20 cellular contexts compared by ENCODE assay signal in the genomic region with DNA sequence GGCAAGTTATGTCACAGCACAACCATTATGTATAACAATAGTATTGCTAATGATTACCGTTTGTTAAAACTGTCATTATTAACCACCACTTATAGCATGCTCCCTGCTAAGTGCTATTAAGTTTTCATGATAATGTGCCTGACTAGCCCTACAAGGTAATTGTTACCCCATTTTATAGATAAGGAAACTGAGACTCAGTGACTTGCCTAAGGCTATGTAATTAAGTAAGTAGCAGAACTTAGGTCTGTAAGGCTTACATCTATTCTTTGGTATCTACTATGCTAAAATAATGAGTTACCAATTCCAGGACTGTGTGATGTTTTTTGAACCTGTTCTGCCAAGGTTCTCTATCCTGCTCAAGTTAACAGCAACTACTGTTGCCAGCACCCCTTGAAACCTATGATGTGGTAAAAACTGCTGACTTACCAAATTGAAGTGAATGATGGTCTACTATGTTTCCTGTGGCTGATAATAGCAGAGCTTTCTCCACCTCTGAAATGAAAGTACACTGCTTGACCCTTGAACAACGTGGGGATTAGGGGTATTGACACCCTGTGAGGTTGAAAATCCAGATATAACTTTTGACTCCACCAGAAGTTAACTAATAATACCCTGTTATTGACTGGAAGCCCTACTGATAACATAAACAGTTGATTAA. TPM values are rescaled to one million over a fixed set of nuclear protein-coding genes. Genes with fewer than 3 reads are reported as not detected.
DNase-seq lines count a peak whose midpoint lies in the region; ATAC-seq, FAIRE-seq and TF ChIP-seq lines count a peak whose summit lies in the region.
"Had no signal": no experiment of that assay in that cellular context is flagged by ENCODE, and none has a peak within 500 bp of the region (broad histone marks: within the 10 kb centered on the region; RNA-seq: fewer than 3 reads in every experiment).

No MANE protein-coding gene starts in this region.

- H3K9me3 ChIP-seq in A549: no peaks in the 10 kb centered on the region
- no peaks in the 10 kb centered on the region for H3K9me3 ChIP-seq in DND-41 (ENCODE audit: insufficient read depth, low read length, severe bottlenecking)
- H3K9me3 ChIP-seq in H1 (ENCODE audit: insufficient read depth in 2 of 2, low read depth in 1 of 2, low read length in 1 of 2): no peaks in the 10 kb centered on the region
- H3K9me3 ChIP-seq in lower lobe of right lung: no peaks in the 10 kb centered on the region
- H3K9me3 ChIP-seq: Caco-2 had no signal

- no peak for DNase-seq in A549 (ENCODE audit: low read depth in 1 of 2, low spot score in 1 of 2)
- DNase-seq in DND-41: no peak
- DNase-seq in T-cell: no peak
- no peak for DNase-seq in H1 (ENCODE audit: low read depth in 1 of 2, low spot score in 2 of 2)
- no peak for DNase-seq in lower lobe of right lung
- DNase-seq in posterior cingulate gyrus: no peak
- DNase-seq in NCI-H510A (lab: John Stamatoyannopoulos, UW): no peak
- DNase-seq: ACHN, AML-193, Caco-2, GOT3, NCI-H1105, NCI-H1694 treated with DMSO at 0.1 percent for 48 hours, NCI-H2107, NCI-H2227 treated with DMSO at 0.1 percent for 48 hours, NCI-H524 treated with DMSO at 0.1 percent for 48 hours, SHP77 treated with DMSO at 0.1 percent for 48 hours had no signal

- H3K4me1 ChIP-seq in A549 (no peaks in the 10 kb centered on the region), DND-41 (ENCODE audit: insufficient read depth, low read length) (peaks cover 10% of the 10 kb centered on the region), H1 (replicated peaks in 1 of 4; ENCODE audit: control insufficient read depth in 3 of 4, insufficient read depth in 4 of 4, low read length in 3 of 4) (peaks cover 0 to 16% (median 12%) of the 10 kb centered on the region in 4 experiments; a peak in 5 of 7 replicates), lower lobe of right lung (peaks cover 32% of the 10 kb centered on the region)

- H2BK5ac ChIP-seq in H1 (ENCODE audit: low read depth, low read length): no peak overlapping the region

- H3K4me1 Mint-ChIP-seq in T-cell: peaks cover 31 to 46% (median 40%) of the 10 kb centered on the region in 3 donors
- H3K4me1 Mint-ChIP-seq: CD14-positive monocyte had no signal

- no peak overlapping the region for H3K27ac Mint-ChIP-seq in T-cell
- H3K27ac Mint-ChIP-seq: CD14-positive monocyte had no signal

- H2AK5ac ChIP-seq in H1 (ENCODE audit: low read depth, low read length): no peak overlapping the region

- no peak overlapping the region for H4K91ac ChIP-seq in H1 (replicated peaks; ENCODE audit: insufficient read length, low read length)

- FAIRE-seq in A549 (lab: Jason Lieb, UNC) (no peak), H1 (lab: Jason Lieb, UNC) (no peak)

- H4K20me1 ChIP-seq in DND-41 (ENCODE audit: insufficient read depth, low read length) (no peaks in the 10 kb centered on the region), H1 (replicated peaks in 1 of 2; ENCODE audit: control insufficient read depth in 1 of 2, insufficient read depth in 2 of 2, low read length in 2 of 2) (peaks cover 0 to 2% of the 10 kb centered on the region in 2 experiments)

- H3K27me3 ChIP-seq in DND-41 (ENCODE audit: insufficient read depth, low read length, poor library complexity): no peaks in the 10 kb centered on the region
- no peaks in the 10 kb centered on the region for H3K27me3 ChIP-seq in H1 (replicated peaks in 1 of 4; ENCODE audit: control insufficient read depth in 3 of 4, extremely low read depth in 1 of 4, insufficient read depth in 3 of 4, low read length in 3 of 4)
- H3K27me3 ChIP-seq in lower lobe of right lung (ENCODE audit: low read depth): no peaks in the 10 kb centered on the region

- no peaks in the 10 kb centered on the region for H3K36me3 Mint-ChIP-seq in T-cell

- H2BK15ac ChIP-seq in H1 (ENCODE audit: low read length): no peak overlapping the region

- H3K4me3 ChIP-seq in A549: no peak overlapping the region
- H3K4me3 ChIP-seq in DND-41 (ENCODE audit: low read depth in 1 of 2, low read length in 2 of 2): no peak overlapping the region
- no peak overlapping the region for H3K4me3 ChIP-seq in H1 (ENCODE audit: extremely low read depth in 1 of 4, insufficient read depth in 2 of 4, low read depth in 3 of 4, low read length in 4 of 4)
- H3K4me3 ChIP-seq in lower lobe of right lung: no peak overlapping the region

- no peak overlapping the region for H3K23ac ChIP-seq in H1 (ENCODE audit: insufficient read length)

- H2BK20ac ChIP-seq in H1 (ENCODE audit: low read length): no peak overlapping the region

- H3K4me3 Mint-ChIP-seq in T-cell: no peak overlapping the region

- H3K56ac ChIP-seq in H1 (replicated peaks; ENCODE audit: insufficient read length, low read depth, low read length): no peak overlapping the region

- ATAC-seq in A549 (no peak), DND-41 (ENCODE audit: insufficient read depth, low read depth) (peak; percentile 69), T-cell (replicated peaks in 1 of 4) (peak; percentile 58 to 73 (median 68)), lower lobe of right lung (no peak)
- ATAC-seq: SK-N-SH treated with all-trans-retinoic acid at 6 μM for 48 hours had no signal

- H3K9ac ChIP-seq in DND-41 (ENCODE audit: low read depth, low read length) (no peak overlapping the region), H1 (replicated peaks in 1 of 4; ENCODE audit: extremely low read depth in 1 of 4, low read depth in 3 of 4, low read length in 3 of 4) (no peak overlapping the region)
- H3K9ac ChIP-seq: KMS-11 had no signal

- H3K27ac ChIP-seq in A549: no peak overlapping the region
- H3K27ac ChIP-seq in DND-41 (ENCODE audit: low read length): no peak overlapping the region
- H3K27ac ChIP-seq in H1 (ENCODE audit: low read depth, low read length): no peak overlapping the region
- H3K27ac ChIP-seq in lower lobe of right lung: no peak overlapping the region
- H3K27ac ChIP-seq: KMS-11 had no signal

- CTCF ChIA-PET in A549 (lab: Yijun Ruan, JAX): no interaction called here
- CTCF ChIA-PET in T-cell (lab: Charles Lee): no interaction called here
- CTCF ChIA-PET in H1 (lab: Charles Lee; ENCODE audit: partially characterized antibody): no interaction called here

- H4K8ac ChIP-seq in H1 (ENCODE audit: extremely low read depth, insufficient read depth, low read length): no peak overlapping the region

- H3K4me2 ChIP-seq in A549 (no peak overlapping the region), DND-41 (ENCODE audit: insufficient read depth, low read length) (no peak overlapping the region), H1 (ENCODE audit: insufficient read depth in 1 of 2, low read depth in 2 of 2, low read length in 2 of 2) (no peak overlapping the region)
- H3K4me2 ChIP-seq: KMS-11 had no signal

- no peaks in the 10 kb centered on the region for H3K27me3 Mint-ChIP-seq in T-cell

- H3K79me2 ChIP-seq in DND-41 (ENCODE audit: insufficient read depth, low read length): no peaks in the 10 kb centered on the region
- H3K79me2 ChIP-seq in H1 (ENCODE audit: control insufficient read depth in 1 of 2, insufficient read depth in 2 of 2, low read length in 2 of 2): peaks cover 7 to 95% of the 10 kb centered on the region in 2 experiments

- H3K18ac ChIP-seq in H1 (ENCODE audit: extremely low read depth, low read length): no peak overlapping the region

- intact Hi-C loops in lower lobe of right lung (cut with DNase I) (no loop called here), posterior cingulate gyrus (cut with DNase I) (no loop called here)

- no peak overlapping the region for H3K4ac ChIP-seq in H1 (replicated peaks; ENCODE audit: insufficient read length, low read depth, low read length)

- TF ChIP-seq EP300 in A549 (IDR thresholded peaks at IDR 0.05) (no peak), H1 (IDR thresholded peaks at IDR 0.05; ENCODE audit: borderline replicate concordance in 1 of 2, low read depth in 2 of 2, low read length in 2 of 2) (no peak)

- no peak for TF ChIP-seq POLR2A in A549 (IDR thresholded peaks at IDR 0.05; ENCODE audit: low read length)
- TF ChIP-seq POLR2A in H1 (IDR thresholded peaks at IDR 0.05; ENCODE audit: control extremely low read depth in 1 of 2, low read depth in 2 of 2, low read length in 2 of 2): no peak

- no peak for TF ChIP-seq CTCF in A549 (IDR thresholded peaks at IDR 0.05)
- no peak for TF ChIP-seq CTCF in DND-41 (IDR thresholded peaks at IDR 0.05; ENCODE audit: borderline replicate concordance, extremely low read depth, low read length, poor library complexity, severe bottlenecking)
- no peak for TF ChIP-seq CTCF in H1 (IDR thresholded peaks at IDR 0.05; ENCODE audit: control extremely low read depth in 1 of 3, insufficient read depth in 1 of 3, low read depth in 1 of 3, low read length in 3 of 3)
- TF ChIP-seq CTCF in lower lobe of right lung (IDR thresholded peaks at IDR 0.05): no peak

- POLR2A ChIA-PET in A549 (lab: Yijun Ruan, JAX) (no interaction called here), T-cell (lab: Charles Lee) (no interaction called here), H1 (lab: Charles Lee; ENCODE audit: partially characterized antibody) (interaction anchor here (1.1 kb wide), 1 partner anchor 18 kb away, joined by 3 read pairs; a partner anchor contains a TSS)

- no peaks in the 10 kb centered on the region; the same call in 1 of the 2 replicates for H3K79me1 ChIP-seq in H1 (ENCODE audit: low read depth, low read length)

- H3K36me3 ChIP-seq in DND-41 (ENCODE audit: insufficient read depth, low read length) (no peaks in the 10 kb centered on the region), H1 (ENCODE audit: control insufficient read depth in 2 of 4, insufficient read depth in 4 of 4, low read length in 3 of 4) (no peaks in the 10 kb centered on the region), lower lobe of right lung (no peaks in the 10 kb centered on the region)

- H2AFZ ChIP-seq in DND-41 (ENCODE audit: low read depth, low read length) (no peak overlapping the region), H1 (ENCODE audit: low read length) (no peak overlapping the region)

- H2BK120ac ChIP-seq in H1 (replicated peaks; ENCODE audit: low read depth, low read length): no peak overlapping the region

- no peak overlapping the region for H2BK12ac ChIP-seq in H1 (ENCODE audit: low read depth, low read length)

- H3K9me3 Mint-ChIP-seq in T-cell: no peaks in the 10 kb centered on the region
- H3K9me3 Mint-ChIP-seq: CD14-positive monocyte had no signal

- H3K23me2 ChIP-seq in H1 (ENCODE audit: low read depth, low read length): no peaks in the 10 kb centered on the region; the same call in 1 of the 2 replicates

- WGBS in A549 (ENCODE audit: missing lambda C conversion rate): 35% methylated on average over 2 of the region's 2 CpGs
- 64% methylated on average over 2 of the region's 2 CpGs; no CpG with 5 or more reads in 1 of the 2 experiments for WGBS in H1 (ENCODE audit: extremely low coverage in 1 of 2, insufficient coverage in 1 of 2, insufficient read length in 1 of 2, insufficient replicate concordance in 2 of 2, low coverage in 1 of 2, low lambda C conversion rate in 2 of 2, missing lambda C conversion rate in 1 of 2), 2 experiments

- no peak for TF ChIP-seq RAD21 in A549 (conservative IDR thresholded peaks at IDR 0.05 in 1 of 2, IDR thresholded peaks at IDR 0.05 in 1 of 2)
- no peak for TF ChIP-seq RAD21 in H1 (IDR thresholded peaks at IDR 0.05 in 1 of 2, conservative IDR thresholded peaks at IDR 0.05 in 1 of 2; ENCODE audit: low read depth in 2 of 2, low read length in 2 of 2)

- no peak overlapping the region for H3K14ac ChIP-seq in H1 (ENCODE audit: insufficient read length)

- H4K5ac ChIP-seq in H1 (ENCODE audit: insufficient read length, low read depth, low read length): no peak overlapping the region

RNA-seq across cellular contexts. Expression of a gene that starts 18.2 kb away (rescaled TPM):
- polyA plus RNA-seq in A549 (2011; rRNA removed): 5.5 and 5.7 TPM in 2 replicates
- 0.78 and 0.81 TPM in 2 replicates for polyA plus RNA-seq in A549 (2012; cell fraction: cytosol; rRNA removed)
- polyA plus RNA-seq in A549 (2012; cell fraction: nucleus; rRNA removed): 1.2 and 1.8 TPM in 2 replicates
- polyA plus RNA-seq in A549 (2017; fragmentation: RNase III; extraction: RNeasy Plus Mini Kit Qiagen cat#74134 plus additional on column Dnase treatment): 2.6 to 2.9 TPM (median 2.6 TPM) in 3 replicates
- polyA minus RNA-seq in A549 (2011; rRNA and poly(A)+ RNA removed): 7.7 and 7.9 TPM in 2 replicates
- 10 to 100 TPM; 10.4 to 12.5 (median 11.0) TPM for total RNA-seq in T-cell
- 15.0 and 18.1 TPM in 2 replicates for total RNA-seq in H1 (2021; fragmentation: NEBNext Ultra II Directional; extraction: Animal tissue kit (Norgen Biotek cat#: 25700))
- 1.8 and 3.4 TPM in 2 replicates for polyA plus RNA-seq in H1 (2011; rRNA removed)
- 4.4 TPM for polyA plus RNA-seq in H1 (2011; cell fraction: cytosol; rRNA removed)
- polyA plus RNA-seq in H1 (2011; cell fraction: nucleus; rRNA removed): 2.4 TPM
- 7.3 to 11.0 TPM (median 8.2 TPM) in 4 replicates for polyA plus RNA-seq in H1 (2012, experiment 1 of 2)
- 0.64 TPM for polyA plus RNA-seq in H1 (2012, experiment 2 of 2)
- 9.8 TPM for polyA plus RNA-seq in H1 (2013, experiment 1 of 2)
- polyA plus RNA-seq in H1 (2013, experiment 2 of 2): 9.7 TPM
- 15.6 and 18.1 TPM in 2 replicates for polyA minus RNA-seq in H1 (2011; rRNA and poly(A)+ RNA removed)
- 11.1 TPM for polyA minus RNA-seq in H1 (2011; cell fraction: cytosol; rRNA and poly(A)+ RNA removed)
- 16.6 TPM for polyA minus RNA-seq in H1 (2011; cell fraction: nucleus; rRNA and poly(A)+ RNA removed)
- 18.2 TPM for total RNA-seq in lower lobe of right lung

Comparison
In these comparisons a context has a peak if more than half of its experiments do, and no peak if none do; other contexts are left out.
1. ATAC-seq: peak in DND-41 (single experiment) and T-cell (4 of 4); none in A549 (0 of 2) and lower lobe of right lung (0 of 2).